Comparison of ENCODE assay signal across 23 cellular contexts in the genomic region with DNA sequence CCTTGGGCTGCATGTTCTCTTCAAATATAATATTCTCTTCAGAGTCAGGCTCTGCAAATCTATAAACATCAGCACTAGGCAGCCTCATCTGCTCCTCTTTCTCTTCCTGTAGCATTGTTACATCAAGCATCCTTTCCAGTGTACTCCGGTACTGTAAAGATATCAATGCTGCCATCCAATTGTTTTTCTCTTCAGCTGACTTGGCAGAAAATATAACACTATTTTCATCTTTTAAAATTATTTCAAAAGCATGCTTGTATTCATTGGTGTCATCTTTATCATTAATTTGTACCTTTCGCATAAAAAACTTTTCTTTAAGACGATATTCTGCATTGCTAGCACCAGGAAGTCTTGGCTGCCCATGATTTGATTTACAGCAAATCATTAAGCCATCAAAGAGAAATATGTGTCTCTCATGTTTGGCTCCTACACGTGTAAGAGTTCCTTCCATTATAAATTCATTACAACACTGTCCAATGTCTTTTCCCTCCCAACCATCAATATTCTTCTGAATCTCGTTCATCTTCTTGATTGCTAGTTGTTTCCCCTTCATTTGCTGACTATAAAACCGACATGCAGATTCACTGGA.
DNase-seq lines count a peak whose midpoint lies in the region; ATAC-seq and TF ChIP-seq lines count a peak whose summit lies in the region.
"Had no signal": no experiment of that assay in that cellular context is flagged by ENCODE, and none has a peak within 500 bp of the region (broad histone marks: within the 10 kb centered on the region; RNA-seq: fewer than 3 reads in every experiment).

No MANE protein-coding gene starts in this region.

- H3K27me3 ChIP-seq in left ventricle myocardium inferior (ENCODE audit: low read depth) = no peaks in the 10 kb centered on the region
- no peaks in the 10 kb centered on the region for H3K27me3 ChIP-seq in vagina
- H3K27me3 ChIP-seq: esophagus muscularis mucosa, ovary, stomach had no signal

- H3K4me1 ChIP-seq in left ventricle myocardium inferior (peaks cover 11% of the 10 kb centered on the region), vagina (peaks cover 47% of the 10 kb centered on the region)

- H3K36me3 ChIP-seq in left ventricle myocardium inferior (peaks cover 14% of the 10 kb centered on the region), vagina (no peaks in the 10 kb centered on the region)
- H3K36me3 ChIP-seq: ovary had no signal

- ATAC-seq in HG02571 (IDR thresholded peaks at IDR 0.05; ENCODE audit: unreplicated experiment) = no peak
- ATAC-seq: naive thymus-derived CD8-positive, alpha-beta T cell; sciatic nerve had no signal

- H3K4me3 ChIP-seq in left ventricle myocardium inferior = peak overlapping the region; percentile 55
- H3K4me3 ChIP-seq in vagina = no peak overlapping the region
- H3K4me3 ChIP-seq: ovary had no signal

- intact Hi-C loops in left ventricle myocardium inferior (cut with micrococcal nuclease) = no loop called here
- intact Hi-C loops in cardiac septum (cut with DNase I) = no loop called here
- intact Hi-C loops in vagina (cut with DNase I) = no loop called here

- DNase-seq in left ventricle myocardium inferior (no peak), cardiac septum (ENCODE audit: low spot score) (no peak), NCI-H69 (lab: John Stamatoyannopoulos, UW) (peak; percentile 56), left kidney (ENCODE audit: low read depth, low spot score) (peak; percentile 57), vagina (ENCODE audit: extremely low spot score in 2 of 2) (no peak), NCI-H446 (lab: John Stamatoyannopoulos, UW) (no peak)
- DNase-seq: activated CD4-positive, alpha-beta T cell treated with anti-CD3 and anti-CD28 coated beads for 1 hour; activated naive CD8-positive, alpha-beta T cell treated with anti-CD3 and anti-CD28 coated beads for 36 hours; CD4-positive, CD25-positive, alpha-beta regulatory T cell; effector CD8-positive, alpha-beta T cell; H9; kidney glomerular epithelial cell; mesendoderm; naive thymus-derived CD8-positive, alpha-beta T cell; NCI-H1048; NCI-H2029 treated with DMSO at 0.1 percent for 48 hours; OCI-M1; ovary; SHP77; stomach had no signal

- H3K9me3 ChIP-seq in left ventricle myocardium inferior (replicated peaks) = no peaks in the 10 kb centered on the region
- no peaks in the 10 kb centered on the region for H3K9me3 ChIP-seq in vagina
- H3K9me3 ChIP-seq: esophagus muscularis mucosa, ovary, stomach had no signal

- peak overlapping the region; percentile 62 for H3K27ac ChIP-seq in left ventricle myocardium inferior (replicated peaks)
- peak overlapping the region; percentile 61 for H3K27ac ChIP-seq in vagina
- H3K27ac ChIP-seq: esophagus muscularis mucosa had no signal

- TF ChIP-seq CTCF in left ventricle myocardium inferior (IDR thresholded peaks at IDR 0.05; ENCODE audit: borderline replicate concordance) = no peak
- no peak for TF ChIP-seq CTCF in vagina (IDR thresholded peaks at IDR 0.05)

- no peak for TF ChIP-seq POLR2A in vagina (IDR thresholded peaks at IDR 0.05)

Comparison
In these comparisons a context has a peak if more than half of its experiments do, and no peak if none do; other contexts are left out.
1. DNase-seq: peak in NCI-H69 (single experiment) and left kidney (single experiment); none in left ventricle myocardium inferior (single experiment), cardiac septum (single experiment), vagina (0 of 2) and NCI-H446 (0 of 2).